Comparison of ENCODE assay signal across 8 cellular contexts in the genomic region with DNA sequence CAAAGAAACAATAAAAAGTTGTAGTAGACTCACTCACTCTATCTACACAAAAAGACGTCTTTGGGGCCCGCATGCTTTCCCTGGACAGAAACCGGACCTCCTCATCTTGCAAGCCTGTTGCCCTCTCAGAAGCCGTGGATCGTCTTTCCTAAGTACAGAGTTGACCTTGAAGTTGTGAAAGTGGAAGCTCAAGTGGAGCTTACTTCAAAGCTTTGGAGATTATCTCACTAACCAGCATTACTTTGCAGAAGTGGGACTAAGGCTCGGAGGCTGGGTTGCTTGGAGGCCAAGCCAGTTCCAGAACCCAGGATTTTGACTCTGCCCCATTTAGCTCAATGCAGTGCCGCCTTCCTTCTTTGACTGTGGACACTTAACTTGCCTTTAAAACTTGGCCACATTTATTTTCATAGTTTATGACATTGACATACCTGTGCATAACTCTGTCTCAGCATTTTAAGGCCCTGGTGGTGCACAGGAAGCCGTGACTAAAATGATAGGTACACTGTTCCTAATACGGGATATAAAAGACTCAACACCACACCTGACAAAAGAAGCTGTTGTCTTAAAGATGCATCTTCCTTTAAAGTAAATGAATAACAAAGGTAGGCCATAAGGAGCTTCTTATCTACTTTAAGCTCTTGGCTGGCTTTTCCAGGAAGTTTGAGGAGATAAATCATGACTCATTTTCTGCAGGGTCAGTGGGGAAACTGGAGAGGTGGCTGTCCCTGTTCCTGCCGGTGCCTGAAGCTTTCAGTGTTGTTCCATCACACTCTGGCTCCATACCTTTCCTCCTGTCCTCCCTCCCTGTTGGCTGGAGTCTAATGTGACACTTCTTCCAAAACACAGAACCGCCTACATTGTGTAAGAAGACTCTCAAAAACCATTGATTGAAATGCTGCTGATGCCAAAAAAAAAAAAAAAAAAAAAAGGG. TPM values are rescaled to one million over a fixed set of nuclear protein-coding genes. Genes with fewer than 3 reads are reported as not detected.
DNase-seq lines count a peak whose midpoint lies in the region; ATAC-seq and TF ChIP-seq lines count a peak whose summit lies in the region.
"Had no signal": no experiment of that assay in that cellular context is flagged by ENCODE, and none has a peak within 500 bp of the region (broad histone marks: within the 10 kb centered on the region; RNA-seq: fewer than 3 reads in every experiment).

No MANE protein-coding gene starts in this region.

- no peak for TF ChIP-seq POLR2A in spleen (IDR thresholded peaks at IDR 0.05)

- peak overlapping the region in 5 of 8 donors; percentile 25 to 57 (median 46) for H3K27ac ChIP-seq in spleen

- 47 to 66% (median 54%) methylated on average over 11 of the region's 11 CpGs for WGBS in spleen, 5 donors

- TF ChIP-seq CTCF in fibroblast of pulmonary artery (IDR thresholded peaks at IDR 0.05; ENCODE audit: low read length, missing control alignments) (no peak), spleen (IDR thresholded peaks at IDR 0.05 in 8 of 11, conservative IDR thresholded peaks at IDR 0.05 in 3 of 11) (no peak)

- peaks cover 33 to 91% (median 64%) of the 10 kb centered on the region in 6 donors for H3K4me1 ChIP-seq in spleen

- H3K9me3 ChIP-seq in spleen, result no peaks in the 10 kb centered on the region
- H3K9me3 ChIP-seq: ovary had no signal

- intact Hi-C loops in spleen (cut with DNase I; ENCODE audit: low total_unique reads), result no loop called here

- DNase-seq in HT1080 (ENCODE audit: low read depth), result peak; percentile 63
- peak; percentile 55 for DNase-seq in fibroblast of pulmonary artery (ENCODE audit: low read depth)
- no peak for DNase-seq in spleen
- DNase-seq in NCI-H510A treated with DMSO at 0.1 percent for 48 hours (lab: John Stamatoyannopoulos, UW), result no peak
- DNase-seq in COLO668 (lab: John Stamatoyannopoulos, UW; ENCODE audit: unreplicated experiment), result no peak
- no peak for DNase-seq in NCI-H1048 (lab: John Stamatoyannopoulos, UW)

- H3K4me3 ChIP-seq in fibroblast of pulmonary artery (replicated peaks; ENCODE audit: low read depth, low read length), result no peak overlapping the region
- H3K4me3 ChIP-seq in spleen, result no peak overlapping the region
- H3K4me3 ChIP-seq: ovary had no signal

- H3K27me3 ChIP-seq in spleen (replicated peaks in 1 of 7), result no peaks in the 10 kb centered on the region
- H3K27me3 ChIP-seq: ovary had no signal

- peaks cover 0 to 18% (median 0%) of the 10 kb centered on the region in 6 donors for H3K36me3 ChIP-seq in spleen
- H3K36me3 ChIP-seq: ovary had no signal

- peak; percentile 31; the same call in 2 of the 3 replicates for ATAC-seq in SK-N-SH treated with all-trans-retinoic acid at 6 μM for 48 hours

TF ChIP-seq in SK-N-SH treated with all-trans-retinoic acid at 6 μM for 48 hours, 23 proteins besides CTCF, POLR2A, EP300 and RAD21:
- TF ChIP-seq ZC3H10 (CRISPR knock-in tag; IDR thresholded peaks at IDR 0.05) (no peak), PATZ1 (CRISPR knock-in tag; IDR thresholded peaks at IDR 0.05; ENCODE audit: borderline replicate concordance) (no peak), TSHZ2 (CRISPR knock-in tag; IDR thresholded peaks at IDR 0.05) (no peak), ZNF70 (CRISPR knock-in tag; IDR thresholded peaks at IDR 0.05) (no peak), ZNF8 (CRISPR knock-in tag; IDR thresholded peaks at IDR 0.05) (no peak)

RNA-seq across cellular contexts. Expression of gene SLC25A25, which starts 10.7 kb away (rescaled TPM):
- 14.4 and 15.1 TPM in 2 replicates for total RNA-seq in HT1080 (2014; rRNA removed; shearing (Covaris generic))
- polyA plus RNA-seq in HT1080 (2015; cell fraction: cytosol; rRNA removed), result 7.7 and 8.2 TPM in 2 replicates
- polyA plus RNA-seq in HT1080 (2015; cell fraction: nucleus; rRNA removed), result 9.1 and 12.0 TPM in 2 replicates
- 10 to 100 TPM; 20.2 to 44.7 (median 26.0) TPM for total RNA-seq in spleen
- polyA plus RNA-seq in spleen, result 10 to 100 TPM in 1 of 3 donors, 1 to 10 TPM in 2; 6.2 to 13.6 (median 6.5) TPM

RNA-seq across cellular contexts. Expression of gene NAIF1, which starts 11.6 kb away (rescaled TPM):
- 19.6 and 21.2 TPM in 2 replicates for total RNA-seq in HT1080 (2014; rRNA removed; shearing (Covaris generic))
- polyA plus RNA-seq in HT1080 (2015; cell fraction: cytosol; rRNA removed), result 12.4 and 12.9 TPM in 2 replicates
- polyA plus RNA-seq in HT1080 (2015; cell fraction: nucleus; rRNA removed), result 9.7 and 9.9 TPM in 2 replicates
- 10 to 100 TPM in 6 of 7 donors, 1 to 10 TPM in 1; 9.3 to 14.3 (median 11.7) TPM for total RNA-seq in spleen
- 10 to 100 TPM; 10.6 to 15.4 (median 10.8) TPM for polyA plus RNA-seq in spleen

RNA-seq across cellular contexts. Expression of gene PTGES2, which starts 48.8 kb away (rescaled TPM):
- 182 and 203 TPM in 2 replicates for total RNA-seq in HT1080 (2014; rRNA removed; shearing (Covaris generic))
- 69.4 and 83.3 TPM in 2 replicates for polyA plus RNA-seq in HT1080 (2015; cell fraction: cytosol; rRNA removed)
- polyA plus RNA-seq in HT1080 (2015; cell fraction: nucleus; rRNA removed), result 96.7 and 106 TPM in 2 replicates
- 10 to 100 TPM; 45.2 to 66.6 (median 58.5) TPM for total RNA-seq in spleen
- 10 to 100 TPM; 45.8 to 71.2 (median 54.0) TPM for polyA plus RNA-seq in spleen

Comparison
In these comparisons a context has a peak if more than half of its experiments do, and no peak if none do; other contexts are left out.
1. DNase-seq: peak in HT1080 (single experiment) and fibroblast of pulmonary artery (single experiment); none in spleen (single experiment), NCI-H510A treated with DMSO at 0.1 percent for 48 hours (single experiment), COLO668 (single experiment) and NCI-H1048 (single experiment).